ENCODE assay signal across 1 cellular context in genomic region chr11:2130881-2131352, GRCh38.
TF ChIP-seq lines count a peak whose summit lies in the region.

No MANE protein-coding gene starts in this region.

TF ChIP-seq in HepG2, 621 proteins besides CTCF, POLR2A, EP300 and RAD21 (continued from another document and continues in another):
- TF ChIP-seq ARID5B (CRISPR knock-in tag; IDR thresholded peaks at IDR 0.05) (no peak), FOSL2 (CRISPR knock-in tag; IDR thresholded peaks at IDR 0.05) (no peak), FOXM1 (CRISPR knock-in tag; IDR thresholded peaks at IDR 0.05) (no peak), ZSCAN29 (CRISPR knock-in tag; conservative IDR thresholded peaks at IDR 0.05) (no peak), ZNF549 (CRISPR knock-in tag; IDR thresholded peaks at IDR 0.05) (no peak), KDM5B (CRISPR knock-in tag; IDR thresholded peaks at IDR 0.05; ENCODE audit: borderline replicate concordance) (no peak), AKAP8 (CRISPR knock-in tag; IDR thresholded peaks at IDR 0.05) (no peak; the same call in 1 of the 2 replicates), IKZF1 (IDR thresholded peaks at IDR 0.05) (no peak), SRSF1 (optimal IDR thresholded peaks at IDR 0.05; ENCODE audit: low read depth, low read length) (no peak), KLF12 (CRISPR knock-in tag; IDR thresholded peaks at IDR 0.05; ENCODE audit: borderline replicate concordance) (peak; percentile 27; the same call in 1 of the 2 replicates), CENPBD1 (CRISPR knock-in tag; IDR thresholded peaks at IDR 0.05; ENCODE audit: borderline replicate concordance, low read depth) (0 out of 2 replicates have a peak, but pooled peaks have one; percentile 26), HNF4G (IDR thresholded peaks at IDR 0.05; ENCODE audit: borderline replicate concordance, low read depth, low read length) (no peak), HNF4G (CRISPR knock-in tag; IDR thresholded peaks at IDR 0.05; ENCODE audit: borderline replicate concordance, low read depth) (no peak), SRSF9 (IDR thresholded peaks at IDR 0.05; ENCODE audit: borderline replicate concordance, insufficient read depth, low read depth, low read length, poor library complexity, severe bottlenecking) (no peak), ARHGAP35 (CRISPR knock-in tag; IDR thresholded peaks at IDR 0.05; ENCODE audit: borderline replicate concordance) (no peak), GLI4 (CRISPR knock-in tag; IDR thresholded peaks at IDR 0.05; ENCODE audit: borderline replicate concordance) (no peak), ZNF563 (CRISPR knock-in tag; IDR thresholded peaks at IDR 0.05) (no peak), IKZF5 (CRISPR knock-in tag; IDR thresholded peaks at IDR 0.05) (no peak), PLSCR1 (CRISPR knock-in tag; IDR thresholded peaks at IDR 0.05; ENCODE audit: borderline replicate concordance) (0 out of 2 replicates have a peak, but pooled peaks have one; percentile 7), SIX4 (CRISPR knock-in tag; IDR thresholded peaks at IDR 0.05) (no peak), ZKSCAN5 (CRISPR knock-in tag; IDR thresholded peaks at IDR 0.05) (no peak), ZBTB7B (CRISPR knock-in tag; IDR thresholded peaks at IDR 0.05) (no peak), IRF2 (CRISPR knock-in tag; IDR thresholded peaks at IDR 0.05) (peak; percentile 54; the same call in 1 of the 2 replicates), FOXK2 (IDR thresholded peaks at IDR 0.05) (no peak), TRIM22 (IDR thresholded peaks at IDR 0.05) (no peak), KLF6 (CRISPR knock-in tag; IDR thresholded peaks at IDR 0.05) (no peak), MLLT10 (CRISPR knock-in tag; IDR thresholded peaks at IDR 0.05) (no peak), ZNF777 (CRISPR knock-in tag; IDR thresholded peaks at IDR 0.05) (no peak), ZNF788 (CRISPR knock-in tag; IDR thresholded peaks at IDR 0.05; ENCODE audit: borderline replicate concordance) (no peak; the same call in 1 of the 2 replicates), HIVEP1 (CRISPR knock-in tag; IDR thresholded peaks at IDR 0.05) (no peak), POGK (CRISPR knock-in tag; conservative IDR thresholded peaks at IDR 0.05) (no peak), NPAS2 (CRISPR knock-in tag; IDR thresholded peaks at IDR 0.05; ENCODE audit: borderline replicate concordance) (no peak), CHD2 (IDR thresholded peaks at IDR 0.05; ENCODE audit: low read depth, low read length) (no peak), SALL1 (CRISPR knock-in tag; IDR thresholded peaks at IDR 0.05) (no peak; the same call in 1 of the 2 replicates), ZSCAN12 (CRISPR knock-in tag; IDR thresholded peaks at IDR 0.05) (no peak)
- TF ChIP-seq, protein P1, sequence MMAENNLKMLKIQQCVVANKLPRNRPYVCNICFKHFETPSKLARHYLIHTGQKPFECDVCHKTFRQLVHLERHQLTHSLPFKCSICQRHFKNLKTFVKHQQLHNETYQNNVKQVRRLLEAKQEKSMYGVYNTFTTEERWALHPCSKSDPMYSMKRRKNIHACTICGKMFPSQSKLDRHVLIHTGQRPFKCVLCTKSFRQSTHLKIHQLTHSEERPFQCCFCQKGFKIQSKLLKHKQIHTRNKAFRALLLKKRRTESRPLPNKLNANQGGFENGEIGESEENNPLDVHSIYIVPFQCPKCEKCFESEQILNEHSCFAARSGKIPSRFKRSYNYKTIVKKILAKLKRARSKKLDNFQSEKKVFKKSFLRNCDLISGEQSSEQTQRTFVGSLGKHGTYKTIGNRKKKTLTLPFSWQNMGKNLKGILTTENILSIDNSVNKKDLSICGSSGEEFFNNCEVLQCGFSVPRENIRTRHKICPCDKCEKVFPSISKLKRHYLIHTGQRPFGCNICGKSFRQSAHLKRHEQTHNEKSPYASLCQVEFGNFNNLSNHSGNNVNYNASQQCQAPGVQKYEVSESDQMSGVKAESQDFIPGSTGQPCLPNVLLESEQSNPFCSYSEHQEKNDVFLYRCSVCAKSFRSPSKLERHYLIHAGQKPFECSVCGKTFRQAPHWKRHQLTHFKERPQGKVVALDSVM (CRISPR knock-in tag; IDR thresholded peaks at IDR 0.05): no peak
- TF ChIP-seq, protein P2, sequence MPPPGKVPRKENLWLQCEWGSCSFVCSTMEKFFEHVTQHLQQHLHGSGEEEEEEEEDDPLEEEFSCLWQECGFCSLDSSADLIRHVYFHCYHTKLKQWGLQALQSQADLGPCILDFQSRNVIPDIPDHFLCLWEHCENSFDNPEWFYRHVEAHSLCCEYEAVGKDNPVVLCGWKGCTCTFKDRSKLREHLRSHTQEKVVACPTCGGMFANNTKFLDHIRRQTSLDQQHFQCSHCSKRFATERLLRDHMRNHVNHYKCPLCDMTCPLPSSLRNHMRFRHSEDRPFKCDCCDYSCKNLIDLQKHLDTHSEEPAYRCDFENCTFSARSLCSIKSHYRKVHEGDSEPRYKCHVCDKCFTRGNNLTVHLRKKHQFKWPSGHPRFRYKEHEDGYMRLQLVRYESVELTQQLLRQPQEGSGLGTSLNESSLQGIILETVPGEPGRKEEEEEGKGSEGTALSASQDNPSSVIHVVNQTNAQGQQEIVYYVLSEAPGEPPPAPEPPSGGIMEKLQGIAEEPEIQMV (CRISPR knock-in tag; IDR thresholded peaks at IDR 0.05; ENCODE audit: low read depth): no peak
- TF ChIP-seq, protein P3, sequence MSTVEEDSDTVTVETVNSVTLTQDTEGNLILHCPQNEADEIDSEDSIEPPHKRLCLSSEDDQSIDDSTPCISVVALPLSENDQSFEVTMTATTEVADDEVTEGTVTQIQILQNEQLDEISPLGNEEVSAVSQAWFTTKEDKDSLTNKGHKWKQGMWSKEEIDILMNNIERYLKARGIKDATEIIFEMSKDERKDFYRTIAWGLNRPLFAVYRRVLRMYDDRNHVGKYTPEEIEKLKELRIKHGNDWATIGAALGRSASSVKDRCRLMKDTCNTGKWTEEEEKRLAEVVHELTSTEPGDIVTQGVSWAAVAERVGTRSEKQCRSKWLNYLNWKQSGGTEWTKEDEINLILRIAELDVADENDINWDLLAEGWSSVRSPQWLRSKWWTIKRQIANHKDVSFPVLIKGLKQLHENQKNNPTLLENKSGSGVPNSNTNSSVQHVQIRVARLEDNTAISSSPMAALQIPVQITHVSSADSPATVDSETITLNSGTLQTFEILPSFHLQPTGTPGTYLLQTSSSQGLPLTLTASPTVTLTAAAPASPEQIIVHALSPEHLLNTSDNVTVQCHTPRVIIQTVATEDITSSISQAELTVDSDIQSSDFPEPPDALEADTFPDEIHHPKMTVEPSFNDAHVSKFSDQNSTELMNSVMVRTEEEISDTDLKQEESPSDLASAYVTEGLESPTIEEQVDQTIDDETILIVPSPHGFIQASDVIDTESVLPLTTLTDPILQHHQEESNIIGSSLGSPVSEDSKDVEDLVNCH (CRISPR knock-in tag; IDR thresholded peaks at IDR 0.05): no peak
- TF ChIP-seq, protein P4, sequence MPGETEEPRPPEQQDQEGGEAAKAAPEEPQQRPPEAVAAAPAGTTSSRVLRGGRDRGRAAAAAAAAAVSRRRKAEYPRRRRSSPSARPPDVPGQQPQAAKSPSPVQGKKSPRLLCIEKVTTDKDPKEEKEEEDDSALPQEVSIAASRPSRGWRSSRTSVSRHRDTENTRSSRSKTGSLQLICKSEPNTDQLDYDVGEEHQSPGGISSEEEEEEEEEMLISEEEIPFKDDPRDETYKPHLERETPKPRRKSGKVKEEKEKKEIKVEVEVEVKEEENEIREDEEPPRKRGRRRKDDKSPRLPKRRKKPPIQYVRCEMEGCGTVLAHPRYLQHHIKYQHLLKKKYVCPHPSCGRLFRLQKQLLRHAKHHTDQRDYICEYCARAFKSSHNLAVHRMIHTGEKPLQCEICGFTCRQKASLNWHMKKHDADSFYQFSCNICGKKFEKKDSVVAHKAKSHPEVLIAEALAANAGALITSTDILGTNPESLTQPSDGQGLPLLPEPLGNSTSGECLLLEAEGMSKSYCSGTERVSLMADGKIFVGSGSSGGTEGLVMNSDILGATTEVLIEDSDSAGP (CRISPR knock-in tag; IDR thresholded peaks at IDR 0.05; ENCODE audit: borderline replicate concordance): no peak; the same call in 1 of the 2 replicates
- TF ChIP-seq, protein P5, sequence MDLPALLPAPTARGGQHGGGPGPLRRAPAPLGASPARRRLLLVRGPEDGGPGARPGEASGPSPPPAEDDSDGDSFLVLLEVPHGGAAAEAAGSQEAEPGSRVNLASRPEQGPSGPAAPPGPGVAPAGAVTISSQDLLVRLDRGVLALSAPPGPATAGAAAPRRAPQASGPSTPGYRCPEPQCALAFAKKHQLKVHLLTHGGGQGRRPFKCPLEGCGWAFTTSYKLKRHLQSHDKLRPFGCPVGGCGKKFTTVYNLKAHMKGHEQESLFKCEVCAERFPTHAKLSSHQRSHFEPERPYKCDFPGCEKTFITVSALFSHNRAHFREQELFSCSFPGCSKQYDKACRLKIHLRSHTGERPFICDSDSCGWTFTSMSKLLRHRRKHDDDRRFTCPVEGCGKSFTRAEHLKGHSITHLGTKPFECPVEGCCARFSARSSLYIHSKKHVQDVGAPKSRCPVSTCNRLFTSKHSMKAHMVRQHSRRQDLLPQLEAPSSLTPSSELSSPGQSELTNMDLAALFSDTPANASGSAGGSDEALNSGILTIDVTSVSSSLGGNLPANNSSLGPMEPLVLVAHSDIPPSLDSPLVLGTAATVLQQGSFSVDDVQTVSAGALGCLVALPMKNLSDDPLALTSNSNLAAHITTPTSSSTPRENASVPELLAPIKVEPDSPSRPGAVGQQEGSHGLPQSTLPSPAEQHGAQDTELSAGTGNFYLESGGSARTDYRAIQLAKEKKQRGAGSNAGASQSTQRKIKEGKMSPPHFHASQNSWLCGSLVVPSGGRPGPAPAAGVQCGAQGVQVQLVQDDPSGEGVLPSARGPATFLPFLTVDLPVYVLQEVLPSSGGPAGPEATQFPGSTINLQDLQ (CRISPR knock-in tag; IDR thresholded peaks at IDR 0.05): no peak
- TF ChIP-seq, protein P6, sequence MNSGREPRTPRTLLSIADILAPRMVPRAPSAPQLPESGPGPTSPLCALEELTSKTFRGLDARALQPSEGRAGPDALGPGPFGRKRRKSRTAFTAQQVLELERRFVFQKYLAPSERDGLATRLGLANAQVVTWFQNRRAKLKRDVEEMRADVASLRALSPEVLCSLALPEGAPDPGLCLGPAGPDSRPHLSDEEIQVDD (CRISPR knock-in tag; IDR thresholded peaks at IDR 0.05; ENCODE audit: borderline replicate concordance): 0 out of 2 replicates have a peak, but pooled peaks have one; percentile 20
